ENCODE assay signal across 28 cellular contexts in genomic region chrX:46610070-46610658, GRCh38.
"Had no signal": no experiment of that assay in that cellular context is flagged by ENCODE, and none has a peak within 500 bp of the region (broad histone marks: within the 10 kb centered on the region; RNA-seq: fewer than 3 reads in every experiment).

No MANE protein-coding gene starts in this region.

- H3K9me3 ChIP-seq: body of pancreas, colonic mucosa, esophagus squamous epithelium, heart right ventricle, left ventricle myocardium inferior, psoas muscle, sigmoid colon, stomach, thyroid gland, upper lobe of left lung had no signal

- H3K4me1 Mint-ChIP-seq: natural killer cell, neural progenitor cell had no signal

- H3K4me3 ChIP-seq: body of pancreas, colonic mucosa, esophagus squamous epithelium, heart right ventricle, left ventricle myocardium inferior, lung, neural progenitor cell, psoas muscle, sigmoid colon, stomach, thyroid gland, upper lobe of left lung had no signal

- H3K36me3 Mint-ChIP-seq: natural killer cell had no signal

- H3K36me3 ChIP-seq: colonic mucosa, esophagus squamous epithelium, heart right ventricle, left ventricle myocardium inferior, neural progenitor cell, sigmoid colon, thyroid gland, upper lobe of left lung had no signal

- ATAC-seq: activated T-cell treated with anti-CD3 and anti-CD28 coated beads, Interleukin-2, amount 50 U/mL, for 72 hours; body of pancreas; heart right ventricle; natural killer cell; psoas muscle; stimulated activated effector memory CD8-positive, alpha-beta T cell treated with anti-CD3 and anti-CD28 coated beads, Interleukin-12 subunit alpha, Interleukin-12 subunit beta, amount 100 ng/mL, for 72 hours had no signal

- H3K27ac ChIP-seq: body of pancreas, colonic mucosa, epithelial cell of prostate, esophagus squamous epithelium, heart right ventricle, left ventricle myocardium inferior, neural progenitor cell, parathyroid adenoma, psoas muscle, sigmoid colon, stomach, thyroid gland, upper lobe of left lung had no signal

- H3K4me3 Mint-ChIP-seq: natural killer cell; neural progenitor cell; stimulated activated effector memory CD8-positive, alpha-beta T cell treated with anti-CD3 and anti-CD28 coated beads, Interleukin-12 subunit alpha, Interleukin-12 subunit beta, amount 100 ng/mL, for 72 hours had no signal

- H3K9me3 Mint-ChIP-seq: activated T-cell treated with anti-CD3 and anti-CD28 coated beads, Interleukin-2, amount 50 U/mL, for 72 hours; natural killer cell; neural progenitor cell; stimulated activated effector memory CD8-positive, alpha-beta T cell treated with anti-CD3 and anti-CD28 coated beads, Interleukin-12 subunit alpha, Interleukin-12 subunit beta, amount 100 ng/mL, for 72 hours had no signal

- DNase-seq: activated effector memory CD4-positive, alpha-beta T cell treated with anti-CD3 and anti-CD28 coated beads, Interleukin-2, amount 50 U/mL, for 16 hours; activated naive CD4-positive, alpha-beta T cell treated with anti-CD3 and anti-CD28 coated beads, Interleukin-2, amount 50 U/mL, for 16 hours; activated T-cell treated with anti-CD3 and anti-CD28 coated beads for 4 hours; activated T-cell treated with anti-CD3 and anti-CD28 coated beads, Interleukin-2, amount 50 U/mL, for 72 hours; body of pancreas; cerebellar nuclear complex; colonic mucosa; effector CD8-positive, alpha-beta T cell; esophagus squamous epithelium; foreskin melanocyte; heart right ventricle; kidney glomerular epithelial cell; left ventricle myocardium inferior; mesendoderm; natural killer cell; occipital lobe; psoas muscle; sigmoid colon; small intestine; stimulated activated CD4-positive, alpha-beta T cell treated with anti-CD3 and anti-CD28 coated beads, Interleukin-4, amount 100 ng/mL, for 24 hours; stomach; thyroid gland; upper lobe of left lung had no signal

- H3K27me3 ChIP-seq: body of pancreas, colonic mucosa, esophagus squamous epithelium, neural progenitor cell, sigmoid colon, stomach, thyroid gland had no signal

- H3K27ac Mint-ChIP-seq: activated T-cell treated with anti-CD3 and anti-CD28 coated beads, Interleukin-2, amount 50 U/mL, for 72 hours; natural killer cell; neural progenitor cell; stimulated activated effector memory CD8-positive, alpha-beta T cell treated with anti-CD3 and anti-CD28 coated beads, Interleukin-12 subunit alpha, Interleukin-12 subunit beta, amount 100 ng/mL, for 72 hours had no signal

- H3K4me1 ChIP-seq: body of pancreas, colonic mucosa, esophagus squamous epithelium, left ventricle myocardium inferior, neural progenitor cell, parathyroid adenoma, psoas muscle, sigmoid colon, stomach, thyroid gland, upper lobe of left lung had no signal
